16 cellular contexts compared by ENCODE assay signal in genomic region chr9:18626046-18626698, GRCh38.
DNase-seq lines count a peak whose midpoint lies in the region; TF ChIP-seq lines count a peak whose summit lies in the region.
"Had no signal": no experiment of that assay in that cellular context is flagged by ENCODE, and none has a peak within 500 bp of the region (broad histone marks: within the 10 kb centered on the region; RNA-seq: fewer than 3 reads in every experiment).

No MANE protein-coding gene starts in this region.

- H2BK20ac ChIP-seq in H9 (ENCODE audit: low read depth, low read length, poor library complexity, severe bottlenecking): no peak overlapping the region

- no peak overlapping the region for H4K8ac ChIP-seq in H9 (replicated peaks; ENCODE audit: insufficient read length, low read depth, low read length)

- H4K5ac ChIP-seq in H9 (ENCODE audit: insufficient read length, low read depth, low read length): no peak overlapping the region

- no peak overlapping the region for H2BK15ac ChIP-seq in H9 (ENCODE audit: low read depth, low read length)

- H3K4ac ChIP-seq in H9 (ENCODE audit: low read depth, low read length): no peak overlapping the region

- no peaks in the 10 kb centered on the region for H3K36me3 ChIP-seq in adrenal gland (replicated peaks in 1 of 2)
- H3K36me3 ChIP-seq: BLaER1 treated with 17β-estradiol and CSF1 and Interleukin-3, amounts not matched to agents 10 nM and 100 nM; HAP-1 had no signal

- DNase-seq in DMS53 (lab: John Stamatoyannopoulos, UW) (peak; percentile 6), DMS53 treated with DMSO at 0.1 percent for 48 hours (lab: John Stamatoyannopoulos, UW; ENCODE audit: unreplicated experiment) (no peak), H9 (no peak), RKO (ENCODE audit: low spot score) (peak; percentile 4), epithelial cell of esophagus (ENCODE audit: low read depth) (peak; percentile 25), adrenal gland (no peak), CD1c-positive myeloid dendritic cell (ENCODE audit: extremely low spot score) (no peak), substantia nigra (lab: John Stamatoyannopoulos, UW) (no peak)
- DNase-seq: 8988T; COR-L47; DMS79; NK-92 treated with Interleukin-12 subunit alpha and Interleukin-12 subunit beta, amount 100 ng/mL, for 24 hours had no signal

- H3K79me1 ChIP-seq in H9 (ENCODE audit: insufficient read depth, low read depth, low read length, poor library complexity, severe bottlenecking): no peaks in the 10 kb centered on the region

- H3K14ac ChIP-seq in H9 (ENCODE audit: insufficient read depth, low read length): no peak overlapping the region

- no peak overlapping the region for H3K4me2 ChIP-seq in H9 (ENCODE audit: insufficient read depth, insufficient read length, low read length)
- H3K4me2 ChIP-seq: BLaER1 treated with 17β-estradiol and CSF1 and Interleukin-3, amounts not matched to agents 10 nM and 100 nM had no signal

- H4K20me1 ChIP-seq in H9 (ENCODE audit: control insufficient read depth, insufficient read depth, insufficient read length): no peaks in the 10 kb centered on the region
- H4K20me1 ChIP-seq: BLaER1 treated with 17β-estradiol and CSF1 and Interleukin-3, amounts not matched to agents 10 nM and 100 nM had no signal

- H3K27me3 ChIP-seq in H9 (ENCODE audit: insufficient read depth, low read length) (no peaks in the 10 kb centered on the region), adrenal gland (no peaks in the 10 kb centered on the region)
- H3K27me3 ChIP-seq: BLaER1 treated with 17β-estradiol and CSF1 and Interleukin-3, amounts not matched to agents 10 nM and 100 nM had no signal

- H3K23me2 ChIP-seq in H9 (ENCODE audit: insufficient read length, low read depth, low read length, poor library complexity, severe bottlenecking): no peaks in the 10 kb centered on the region

- no peak overlapping the region for H4K91ac ChIP-seq in H9 (ENCODE audit: insufficient read length, low read depth, low read length)

- H2BK12ac ChIP-seq in H9 (ENCODE audit: insufficient read length, low read depth, low read length): no peak overlapping the region

- no peak overlapping the region for H2AK5ac ChIP-seq in H9 (ENCODE audit: insufficient read length, low read length)

- H2BK5ac ChIP-seq in H9 (ENCODE audit: insufficient read length, low read length): no peak overlapping the region

- H3K36me3 Mint-ChIP-seq in H9 (ENCODE audit: insufficient read depth in 1 of 3, low read depth in 3 of 3): peaks cover 0 to 9% (median 0%) of the 10 kb centered on the region in 3 experiments; a peak in 1 of 7 replicates
- H3K36me3 Mint-ChIP-seq: IgD-negative memory B cell had no signal

- H3K4me3 ChIP-seq in epithelial cell of esophagus (ENCODE audit: low read length) (no peak overlapping the region), adrenal gland (no peak overlapping the region)
- H3K4me3 ChIP-seq: BLaER1 treated with 17β-estradiol and CSF1 and Interleukin-3, amounts not matched to agents 10 nM and 100 nM; GM12878; HAP-1 had no signal

- H3K4me1 ChIP-seq in H9 (ENCODE audit: insufficient read depth, low read length) (no peaks in the 10 kb centered on the region), adrenal gland (replicated peaks in 1 of 2) (no peaks in the 10 kb centered on the region)
- H3K4me1 ChIP-seq: BLaER1 treated with 17β-estradiol and CSF1 and Interleukin-3, amounts not matched to agents 10 nM and 100 nM had no signal

- H2AFZ ChIP-seq in H9 (ENCODE audit: low read length): no peak overlapping the region

- H3K9me3 ChIP-seq in H9 (ENCODE audit: control insufficient read depth, low read depth, low read length): no peaks in the 10 kb centered on the region
- H3K9me3 ChIP-seq in adrenal gland (replicated peaks in 1 of 3): no peaks in the 10 kb centered on the region
- H3K9me3 ChIP-seq: BLaER1 treated with 17β-estradiol and CSF1 and Interleukin-3, amounts not matched to agents 10 nM and 100 nM; HAP-1 had no signal

- no peak overlapping the region for H2BK120ac ChIP-seq in H9 (ENCODE audit: low read depth, low read length, poor library complexity, severe bottlenecking)

- WGBS in H9 (ENCODE audit: extremely low coverage, insufficient read length, low lambda C conversion rate): no CpG with 5 or more reads among the region's 2 CpGs
- WGBS in adrenal gland, 4 donors: 79 to 86% (median 85%) methylated on average over 2 of the region's 2 CpGs

- no peaks in the 10 kb centered on the region for H3K79me2 ChIP-seq in H9 (ENCODE audit: insufficient read depth, low read length)

- H3K27me3 Mint-ChIP-seq in H9 (ENCODE audit: low read depth): no peaks in the 10 kb centered on the region

- H3K56ac ChIP-seq in H9 (ENCODE audit: insufficient read length, low read depth, low read length): no peak overlapping the region

- TF ChIP-seq CTCF in H9 (conservative IDR thresholded peaks at IDR 0.05): peak; percentile 35; the same call in 2 of the 3 replicates
- TF ChIP-seq CTCF in epithelial cell of esophagus (IDR thresholded peaks at IDR 0.05; ENCODE audit: insufficient read depth, low read depth, low read length, missing control alignments): peak; percentile 48
- TF ChIP-seq CTCF in adrenal gland (IDR thresholded peaks at IDR 0.05): no peak

- H3T11ph ChIP-seq in H9 (ENCODE audit: low read length): no peak overlapping the region

- intact Hi-C loops in adrenal gland (cut with DNase I): no loop called here

- H3K23ac ChIP-seq in H9 (ENCODE audit: insufficient read length, low read depth, low read length): no peak overlapping the region

- peaks cover 9% of the 10 kb centered on the region in 2 experiments for H3K4me1 Mint-ChIP-seq in H9

- no peaks in the 10 kb centered on the region for H3K9me3 Mint-ChIP-seq in H9

- H3K18ac ChIP-seq in H9 (ENCODE audit: insufficient read length, low read depth, low read length): no peak overlapping the region

- H3K27ac Mint-ChIP-seq in H9: no peak overlapping the region; a peak in 1 of 7 replicates
- H3K27ac Mint-ChIP-seq: IgD-negative memory B cell had no signal

- no peak overlapping the region for H3K4me3 Mint-ChIP-seq in H9
- H3K4me3 Mint-ChIP-seq: IgD-negative memory B cell had no signal

- no peak overlapping the region for H3K27ac ChIP-seq in H9 (ENCODE audit: insufficient read length, low read depth, low read length)
- H3K27ac ChIP-seq in adrenal gland: no peak overlapping the region
- H3K27ac ChIP-seq in substantia nigra (ENCODE audit: low read depth, low read length, poor library complexity, severe bottlenecking): no peak overlapping the region
- H3K27ac ChIP-seq: BLaER1 treated with 17β-estradiol and CSF1 and Interleukin-3, amounts not matched to agents 10 nM and 100 nM had no signal

- TF ChIP-seq POLR2A in adrenal gland (IDR thresholded peaks at IDR 0.05): no peak

- no peak overlapping the region for H3K9ac ChIP-seq in H9 (ENCODE audit: extremely low read depth, insufficient read length, low read length)
- H3K9ac ChIP-seq: BLaER1 treated with 17β-estradiol and CSF1 and Interleukin-3, amounts not matched to agents 10 nM and 100 nM had no signal

Comparison
In these comparisons a context has a peak if more than half of its experiments do, and no peak if none do; other contexts are left out.
1. DNase-seq: peak in DMS53 (single experiment), RKO (single experiment) and epithelial cell of esophagus (single experiment); none in DMS53 treated with DMSO at 0.1 percent for 48 hours (single experiment), H9 (single experiment), adrenal gland (0 of 7), CD1c-positive myeloid dendritic cell (single experiment) and substantia nigra (0 of 49).
2. CTCF ChIP-seq: peak in H9 (single experiment) and epithelial cell of esophagus (single experiment); none in adrenal gland (0 of 6).